10 cellular contexts compared by ENCODE assay signal in genomic region chr5:73232266-73233041, GRCh38. TPM values are rescaled to one million over a fixed set of nuclear protein-coding genes. Genes with fewer than 3 reads are reported as not detected.
DNase-seq lines count a peak whose midpoint lies in the region; TF ChIP-seq lines count a peak whose summit lies in the region.
"Had no signal": no experiment of that assay in that cellular context is flagged by ENCODE, and none has a peak within 500 bp of the region (broad histone marks: within the 10 kb centered on the region; RNA-seq: fewer than 3 reads in every experiment).

No MANE protein-coding gene starts in this region.

- H3K27ac Mint-ChIP-seq in Calu3 (ENCODE audit: unreplicated experiment) (no peak overlapping the region), glutamatergic neuron (ENCODE audit: unreplicated experiment) (no peak overlapping the region)

- DNase-seq in Calu3 = no peak
- peak in 1 of 2 experiments; percentile 33 for DNase-seq in SJSA1 (ENCODE audit: low read depth in 1 of 2, low spot score in 2 of 2)
- DNase-seq in glutamatergic neuron = no peak
- peak; percentile 67 for DNase-seq in retina
- no peak for DNase-seq in NOMO-1 (lab: John Stamatoyannopoulos, UW; ENCODE audit: unreplicated experiment in 2 of 2)
- no peak for DNase-seq in NCI-H2081 (lab: John Stamatoyannopoulos, UW)
- no peak for DNase-seq in hepatic stellate cell (ENCODE audit: low spot score)
- DNase-seq: caudate nucleus, NCI-H345, occipital lobe had no signal

- peak overlapping the region; percentile 72 for H3K4me3 Mint-ChIP-seq in Calu3 (ENCODE audit: low read depth, unreplicated experiment)
- peak overlapping the region; percentile 46 for H3K4me3 Mint-ChIP-seq in glutamatergic neuron (ENCODE audit: unreplicated experiment)

- BruUV-seq in Calu3 (replicated peaks; lab: Mats Ljungman, UMichigan) = no TSS peak

- H3K9me3 Mint-ChIP-seq in Calu3 (ENCODE audit: low read depth, unreplicated experiment) = no peaks in the 10 kb centered on the region
- H3K9me3 Mint-ChIP-seq in glutamatergic neuron (ENCODE audit: unreplicated experiment) = no peaks in the 10 kb centered on the region

- H3K36me3 Mint-ChIP-seq in Calu3 (ENCODE audit: insufficient read depth, unreplicated experiment) (peaks cover 5% of the 10 kb centered on the region), glutamatergic neuron (ENCODE audit: unreplicated experiment) (no peaks in the 10 kb centered on the region)

- CTCF ChIA-PET in Calu3 (lab: Charles Lee) = no interaction called here

- H3K27me3 Mint-ChIP-seq in Calu3 (ENCODE audit: unreplicated experiment) (peaks cover 20% of the 10 kb centered on the region), glutamatergic neuron (ENCODE audit: unreplicated experiment) (peaks cover 11% of the 10 kb centered on the region)

- H3K4me3 ChIP-seq in SJSA1 = peak overlapping the region; percentile 7

- H3K27me3 ChIP-seq in SJSA1 (replicated peaks) = no peaks in the 10 kb centered on the region

- intact Hi-C loops in Calu3 (cut with micrococcal nuclease; ENCODE audit: unreplicated experiment) = no loop called here

- H3K36me3 ChIP-seq in SJSA1 = no peaks in the 10 kb centered on the region

- no peaks in the 10 kb centered on the region for H3K9me3 ChIP-seq in SJSA1 (replicated peaks)

- peak overlapping the region; percentile 1; the same call in 1 of the 2 replicates for H3K27ac ChIP-seq in SJSA1

- TF ChIP-seq CTCF in Calu3 (IDR thresholded peaks at IDR 0.05; ENCODE audit: unreplicated experiment) (no peak), glutamatergic neuron (IDR thresholded peaks at IDR 0.05; ENCODE audit: partially characterized antibody, unreplicated experiment) (no peak)

- H3K4me1 Mint-ChIP-seq in Calu3 (ENCODE audit: low read depth, unreplicated experiment) (no peaks in the 10 kb centered on the region), glutamatergic neuron (ENCODE audit: low read depth, unreplicated experiment) (peaks cover 8% of the 10 kb centered on the region)

- peaks cover 33% of the 10 kb centered on the region for H3K4me1 ChIP-seq in SJSA1 (replicated peaks)

RNA-seq across cellular contexts. Expression of gene TMEM174, which starts 59.5 kb away (rescaled TPM):
- total RNA-seq in Calu3 (2022) = not detected in 2 replicates
- total RNA-seq in SJSA1 (2014; rRNA removed; shearing (Covaris generic)) = not detected in 2 replicates
- not detected for total RNA-seq in glutamatergic neuron (ENCODE audit: unreplicated experiment)
- total RNA-seq: occipital lobe had no signal
